16 cellular contexts compared by ENCODE assay signal in genomic region chr13:36966404-36966803, GRCh38. TPM values are rescaled to one million over a fixed set of nuclear protein-coding genes. Genes with fewer than 3 reads are reported as not detected.
"Had no signal": no experiment of that assay in that cellular context is flagged by ENCODE, and none has a peak within 500 bp of the region (broad histone marks: within the 10 kb centered on the region; RNA-seq: fewer than 3 reads in every experiment).

No MANE protein-coding gene starts in this region.

- H3K27ac ChIP-seq: cardiac muscle cell, colonic mucosa, sigmoid colon, thoracic aorta had no signal

- H3K4me1 Mint-ChIP-seq: stimulated activated naive CD8-positive, alpha-beta T cell treated with anti-CD3 and anti-CD28 coated beads, Interleukin-15, amount 100 ng/mL, for 72 hours had no signal

- H3K4me3 Mint-ChIP-seq: activated naive CD8-positive, alpha-beta T cell; activated T-cell treated with anti-CD3 and anti-CD28 coated beads, Interleukin-2, amount 50 U/mL, for 24 hours; natural killer cell treated with Interleukin-12 subunit alpha and Interleukin-12 subunit beta and Interleukin-15 and Interleukin-18, amount 100 ng/mL, for 72 hours; stimulated activated naive CD8-positive, alpha-beta T cell treated with anti-CD3 and anti-CD28 coated beads, Interleukin-15, amount 100 ng/mL, for 72 hours; T-helper 2 cell treated with Interferon-gamma antibody and Interleukin-4, amounts not matched to agents 5 μg/mL and 100 μg/mL, for 36 hours had no signal

- H3K27ac Mint-ChIP-seq: activated naive CD8-positive, alpha-beta T cell; T-helper 2 cell treated with Interferon-gamma antibody and Interleukin-4, amounts not matched to agents 5 μg/mL and 100 μg/mL, for 36 hours had no signal

- H3K9me3 Mint-ChIP-seq: activated T-cell treated with anti-CD3 and anti-CD28 coated beads, Interleukin-2, amount 50 U/mL, for 24 hours; natural killer cell treated with Interleukin-12 subunit alpha and Interleukin-12 subunit beta and Interleukin-15 and Interleukin-18, amount 100 ng/mL, for 72 hours; stimulated activated naive CD8-positive, alpha-beta T cell treated with anti-CD3 and anti-CD28 coated beads, Interleukin-15, amount 100 ng/mL, for 72 hours; T-helper 2 cell treated with Interferon-gamma antibody and Interleukin-4, amounts not matched to agents 5 μg/mL and 100 μg/mL, for 36 hours had no signal

- DNase-seq: activated CD4-positive, alpha-beta T cell treated with anti-CD3 and anti-CD28 coated beads, Interleukin-2, amount 50 U/mL, for 4 hours; activated gamma-delta T cell; activated T-cell treated with anti-CD3 and anti-CD28 coated beads, Interleukin-2, amount 50 U/mL, for 24 hours; anterior cingulate cortex; colonic mucosa; effector CD4-positive, alpha-beta T cell; nucleus accumbens; sigmoid colon; stimulated activated CD4-positive, alpha-beta T cell treated with anti-CD3 and anti-CD28 coated beads, Interleukin-4, amount 100 ng/mL, for 1 hour; stimulated activated naive CD8-positive, alpha-beta T cell treated with anti-CD3 and anti-CD28 coated beads, Interleukin-15, amount 100 ng/mL, for 72 hours had no signal

- H3K9me3 ChIP-seq: colonic mucosa, sigmoid colon, thoracic aorta had no signal

- ATAC-seq: left lobe of liver; natural killer cell treated with Interleukin-12 subunit alpha and Interleukin-12 subunit beta and Interleukin-15 and Interleukin-18, amount 100 ng/mL, for 72 hours; stimulated activated naive CD8-positive, alpha-beta T cell treated with anti-CD3 and anti-CD28 coated beads, Interleukin-15, amount 100 ng/mL, for 72 hours had no signal

- H3K27me3 ChIP-seq: cardiac muscle cell, colonic mucosa, sigmoid colon had no signal

- H3K27me3 Mint-ChIP-seq: activated naive CD8-positive, alpha-beta T cell; activated T-cell treated with anti-CD3 and anti-CD28 coated beads, Interleukin-2, amount 50 U/mL, for 24 hours; natural killer cell treated with Interleukin-12 subunit alpha and Interleukin-12 subunit beta and Interleukin-15 and Interleukin-18, amount 100 ng/mL, for 72 hours; stimulated activated naive CD8-positive, alpha-beta T cell treated with anti-CD3 and anti-CD28 coated beads, Interleukin-15, amount 100 ng/mL, for 72 hours had no signal

- H3K4me3 ChIP-seq: cardiac muscle cell, colonic mucosa, sigmoid colon, thoracic aorta had no signal

- H3K36me3 ChIP-seq: colonic mucosa had no signal

- H3K4me1 ChIP-seq: colonic mucosa had no signal

RNA-seq across cellular contexts. Expression of gene SMAD9, which starts 46.4 kb away (rescaled TPM):
- total RNA-seq: natural killer cell treated with Interleukin-12 subunit alpha and Interleukin-12 subunit beta and Interleukin-15 and Interleukin-18, amount 100 ng/mL, for 72 hours had no signal
